In the genomic region with DNA sequence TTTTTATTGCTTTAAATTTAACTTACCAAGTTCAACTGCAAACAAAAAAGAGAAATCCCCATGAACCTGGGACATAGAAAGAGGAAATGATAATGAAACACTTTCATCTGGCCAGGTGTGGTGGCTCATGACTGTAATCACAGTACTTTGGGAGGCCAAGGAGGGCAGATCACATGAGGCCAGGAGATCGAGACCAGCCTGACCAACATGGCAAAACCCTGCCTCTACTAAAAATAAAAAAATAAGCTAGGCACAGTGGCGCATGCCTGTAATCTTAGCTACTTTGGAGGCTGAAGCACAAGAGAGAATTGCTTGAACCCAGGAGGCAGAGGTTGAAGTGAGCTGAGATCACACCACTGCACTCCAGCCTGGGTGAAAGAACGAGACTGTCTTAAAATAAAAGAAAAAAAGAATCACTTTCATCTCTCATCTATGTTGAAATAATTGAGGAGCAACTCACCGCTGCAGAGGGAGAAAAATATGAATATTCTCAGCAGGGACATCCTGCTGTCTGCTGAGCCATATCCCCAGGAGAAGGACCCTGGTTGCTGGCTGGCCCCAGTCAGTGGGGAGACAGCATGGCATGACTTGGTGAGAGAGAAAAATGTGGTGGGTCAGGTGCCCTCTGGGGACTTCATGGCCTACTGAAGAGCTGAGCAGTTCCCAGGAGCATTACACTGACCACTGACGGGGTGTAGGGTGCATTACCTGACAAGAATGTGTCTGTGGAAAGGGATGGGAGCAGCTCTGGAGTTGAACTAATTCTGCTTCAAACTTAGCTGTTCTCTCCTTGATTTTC, we compare ENCODE assay signal across 1 cellular context.
TF ChIP-seq lines count a peak whose summit lies in the region.

No MANE protein-coding gene starts in this region.

TF ChIP-seq in K562, 482 proteins besides CTCF, POLR2A, EP300 and RAD21 (continued from another document):
- TF ChIP-seq E2F4 (CRISPR knock-in tag; IDR thresholded peaks at IDR 0.05; ENCODE audit: low read depth) (no peak), C11orf30 (IDR thresholded peaks at IDR 0.05; ENCODE audit: low read depth) (no peak), RBM25 (IDR thresholded peaks at IDR 0.05; ENCODE audit: low read depth, low read length, severe bottlenecking) (no peak)
